In the genomic region with DNA sequence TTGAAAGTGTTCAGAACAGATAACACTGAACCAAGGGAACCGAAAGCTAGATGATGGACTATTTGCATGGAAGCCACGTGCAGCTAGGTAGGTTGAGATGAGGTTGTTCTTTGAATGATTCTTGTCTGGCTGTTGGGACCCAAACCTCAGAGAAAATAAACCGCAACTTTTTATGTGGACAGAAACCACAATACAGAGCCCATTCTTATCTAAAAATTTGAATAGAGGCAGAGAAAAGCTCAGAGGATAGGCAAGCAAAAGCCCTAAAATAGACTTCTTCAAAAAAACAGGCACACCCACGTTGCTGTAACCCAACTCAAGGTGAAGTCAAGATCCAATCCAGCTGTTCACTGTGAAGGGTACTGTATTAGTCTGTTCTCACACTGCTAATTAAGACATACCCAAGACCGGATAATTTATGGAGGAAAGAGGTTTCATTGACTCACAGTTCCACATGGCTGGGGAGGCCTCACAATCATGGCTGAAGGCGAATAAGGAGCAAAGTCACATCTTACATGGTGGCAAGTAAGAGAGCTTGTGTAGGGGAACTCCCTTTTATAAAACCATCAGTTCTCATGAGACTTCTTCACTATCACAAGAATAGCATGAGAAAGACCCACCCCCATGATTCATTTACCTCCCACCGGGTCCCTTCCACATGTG, we compare ENCODE assay signal across 1 cellular context.
TF ChIP-seq lines count a peak whose summit lies in the region.

No MANE protein-coding gene starts in this region.

TF ChIP-seq in GM12878, 131 proteins besides CTCF, POLR2A, EP300 and RAD21 (continued from another document and continues in another):
- TF ChIP-seq JUNB (IDR thresholded peaks at IDR 0.05) (peak; percentile 39; the same call in 1 of the 2 replicates), CBX5 (IDR thresholded peaks at IDR 0.05; ENCODE audit: low read depth) (peak; percentile 88), MTA2 (IDR thresholded peaks at IDR 0.05; ENCODE audit: low read depth) (peak; percentile 51; the same call in 1 of the 2 replicates), HDGF (IDR thresholded peaks at IDR 0.05) (no peak), ZZZ3 (IDR thresholded peaks at IDR 0.05; ENCODE audit: control insufficient read depth, insufficient read length, low read depth) (no peak), NR2C1 (IDR thresholded peaks at IDR 0.05) (no peak), ZNF622 (IDR thresholded peaks at IDR 0.05) (no peak), TARDBP (IDR thresholded peaks at IDR 0.05; ENCODE audit: borderline replicate concordance) (no peak), TCF3 (IDR thresholded peaks at IDR 0.05; ENCODE audit: borderline replicate concordance, insufficient read depth, low read depth, low read length) (no peak), ZNF384 (IDR thresholded peaks at IDR 0.05; ENCODE audit: borderline replicate concordance, low read depth, low read length) (peak; percentile 39; the same call in 1 of the 2 replicates), IKZF1 (conservative IDR thresholded peaks at IDR 0.05) (peak; percentile 63), SMARCA5 (IDR thresholded peaks at IDR 0.05) (no peak), E2F4 (IDR thresholded peaks at IDR 0.05; ENCODE audit: low read depth, low read length) (no peak), TAF1 (IDR thresholded peaks at IDR 0.05; ENCODE audit: borderline replicate concordance, low read depth, low read length) (no peak), CBX3 (IDR thresholded peaks at IDR 0.05; ENCODE audit: borderline replicate concordance, low read depth) (no peak), PBX3 (IDR thresholded peaks at IDR 0.05; ENCODE audit: insufficient replicate concordance, low read depth, low read length) (no peak), PAX5 (IDR thresholded peaks at IDR 0.05; ENCODE audit: borderline replicate concordance, low read depth, low read length) (0 out of 2 replicates have a peak, but pooled peaks have one; percentile 59), CREB1 (IDR thresholded peaks at IDR 0.05; ENCODE audit: low read depth) (no peak), BCL3 (IDR thresholded peaks at IDR 0.05; ENCODE audit: borderline replicate concordance, insufficient read depth, low read depth, low read length, poor library complexity, severe bottlenecking) (no peak), JUND (IDR thresholded peaks at IDR 0.05; ENCODE audit: low read depth, low read length) (no peak), IRF4 (IDR thresholded peaks at IDR 0.05; ENCODE audit: low read depth, low read length) (0 out of 2 replicates have a peak, but pooled peaks have one; percentile 21), HCFC1 (IDR thresholded peaks at IDR 0.05; ENCODE audit: low read length) (no peak), KAT2A (conservative IDR thresholded peaks at IDR 0.05; ENCODE audit: control insufficient read depth, low read depth, low read length) (no peak), CREM (IDR thresholded peaks at IDR 0.05; ENCODE audit: low read depth) (peak; percentile 34; the same call in 1 of the 2 replicates), ETV6 (conservative IDR thresholded peaks at IDR 0.05 in 1 of 2, IDR thresholded peaks at IDR 0.05 in 1 of 2; ENCODE audit: borderline replicate concordance in 1 of 2, low read depth in 1 of 2) (no peak), SMAD5 (IDR thresholded peaks at IDR 0.05; ENCODE audit: low read depth) (no peak)
- TF ChIP-seq, protein P1, sequence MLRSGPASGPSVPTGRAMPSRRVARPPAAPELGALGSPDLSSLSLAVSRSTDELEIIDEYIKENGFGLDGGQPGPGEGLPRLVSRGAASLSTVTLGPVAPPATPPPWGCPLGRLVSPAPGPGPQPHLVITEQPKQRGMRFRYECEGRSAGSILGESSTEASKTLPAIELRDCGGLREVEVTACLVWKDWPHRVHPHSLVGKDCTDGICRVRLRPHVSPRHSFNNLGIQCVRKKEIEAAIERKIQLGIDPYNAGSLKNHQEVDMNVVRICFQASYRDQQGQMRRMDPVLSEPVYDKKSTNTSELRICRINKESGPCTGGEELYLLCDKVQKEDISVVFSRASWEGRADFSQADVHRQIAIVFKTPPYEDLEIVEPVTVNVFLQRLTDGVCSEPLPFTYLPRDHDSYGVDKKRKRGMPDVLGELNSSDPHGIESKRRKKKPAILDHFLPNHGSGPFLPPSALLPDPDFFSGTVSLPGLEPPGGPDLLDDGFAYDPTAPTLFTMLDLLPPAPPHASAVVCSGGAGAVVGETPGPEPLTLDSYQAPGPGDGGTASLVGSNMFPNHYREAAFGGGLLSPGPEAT (IDR thresholded peaks at IDR 0.05; ENCODE audit: low read depth), result no peak
- TF ChIP-seq, protein P2, sequence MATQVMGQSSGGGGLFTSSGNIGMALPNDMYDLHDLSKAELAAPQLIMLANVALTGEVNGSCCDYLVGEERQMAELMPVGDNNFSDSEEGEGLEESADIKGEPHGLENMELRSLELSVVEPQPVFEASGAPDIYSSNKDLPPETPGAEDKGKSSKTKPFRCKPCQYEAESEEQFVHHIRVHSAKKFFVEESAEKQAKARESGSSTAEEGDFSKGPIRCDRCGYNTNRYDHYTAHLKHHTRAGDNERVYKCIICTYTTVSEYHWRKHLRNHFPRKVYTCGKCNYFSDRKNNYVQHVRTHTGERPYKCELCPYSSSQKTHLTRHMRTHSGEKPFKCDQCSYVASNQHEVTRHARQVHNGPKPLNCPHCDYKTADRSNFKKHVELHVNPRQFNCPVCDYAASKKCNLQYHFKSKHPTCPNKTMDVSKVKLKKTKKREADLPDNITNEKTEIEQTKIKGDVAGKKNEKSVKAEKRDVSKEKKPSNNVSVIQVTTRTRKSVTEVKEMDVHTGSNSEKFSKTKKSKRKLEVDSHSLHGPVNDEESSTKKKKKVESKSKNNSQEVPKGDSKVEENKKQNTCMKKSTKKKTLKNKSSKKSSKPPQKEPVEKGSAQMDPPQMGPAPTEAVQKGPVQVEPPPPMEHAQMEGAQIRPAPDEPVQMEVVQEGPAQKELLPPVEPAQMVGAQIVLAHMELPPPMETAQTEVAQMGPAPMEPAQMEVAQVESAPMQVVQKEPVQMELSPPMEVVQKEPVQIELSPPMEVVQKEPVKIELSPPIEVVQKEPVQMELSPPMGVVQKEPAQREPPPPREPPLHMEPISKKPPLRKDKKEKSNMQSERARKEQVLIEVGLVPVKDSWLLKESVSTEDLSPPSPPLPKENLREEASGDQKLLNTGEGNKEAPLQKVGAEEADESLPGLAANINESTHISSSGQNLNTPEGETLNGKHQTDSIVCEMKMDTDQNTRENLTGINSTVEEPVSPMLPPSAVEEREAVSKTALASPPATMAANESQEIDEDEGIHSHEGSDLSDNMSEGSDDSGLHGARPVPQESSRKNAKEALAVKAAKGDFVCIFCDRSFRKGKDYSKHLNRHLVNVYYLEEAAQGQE (IDR thresholded peaks at IDR 0.05; ENCODE audit: low read depth, low read length), result no peak
- TF ChIP-seq, protein P3, sequence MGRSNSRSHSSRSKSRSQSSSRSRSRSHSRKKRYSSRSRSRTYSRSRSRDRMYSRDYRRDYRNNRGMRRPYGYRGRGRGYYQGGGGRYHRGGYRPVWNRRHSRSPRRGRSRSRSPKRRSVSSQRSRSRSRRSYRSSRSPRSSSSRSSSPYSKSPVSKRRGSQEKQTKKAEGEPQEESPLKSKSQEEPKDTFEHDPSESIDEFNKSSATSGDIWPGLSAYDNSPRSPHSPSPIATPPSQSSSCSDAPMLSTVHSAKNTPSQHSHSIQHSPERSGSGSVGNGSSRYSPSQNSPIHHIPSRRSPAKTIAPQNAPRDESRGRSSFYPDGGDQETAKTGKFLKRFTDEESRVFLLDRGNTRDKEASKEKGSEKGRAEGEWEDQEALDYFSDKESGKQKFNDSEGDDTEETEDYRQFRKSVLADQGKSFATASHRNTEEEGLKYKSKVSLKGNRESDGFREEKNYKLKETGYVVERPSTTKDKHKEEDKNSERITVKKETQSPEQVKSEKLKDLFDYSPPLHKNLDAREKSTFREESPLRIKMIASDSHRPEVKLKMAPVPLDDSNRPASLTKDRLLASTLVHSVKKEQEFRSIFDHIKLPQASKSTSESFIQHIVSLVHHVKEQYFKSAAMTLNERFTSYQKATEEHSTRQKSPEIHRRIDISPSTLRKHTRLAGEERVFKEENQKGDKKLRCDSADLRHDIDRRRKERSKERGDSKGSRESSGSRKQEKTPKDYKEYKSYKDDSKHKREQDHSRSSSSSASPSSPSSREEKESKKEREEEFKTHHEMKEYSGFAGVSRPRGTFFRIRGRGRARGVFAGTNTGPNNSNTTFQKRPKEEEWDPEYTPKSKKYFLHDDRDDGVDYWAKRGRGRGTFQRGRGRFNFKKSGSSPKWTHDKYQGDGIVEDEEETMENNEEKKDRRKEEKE (IDR thresholded peaks at IDR 0.05), result no peak
- TF ChIP-seq, protein P4, sequence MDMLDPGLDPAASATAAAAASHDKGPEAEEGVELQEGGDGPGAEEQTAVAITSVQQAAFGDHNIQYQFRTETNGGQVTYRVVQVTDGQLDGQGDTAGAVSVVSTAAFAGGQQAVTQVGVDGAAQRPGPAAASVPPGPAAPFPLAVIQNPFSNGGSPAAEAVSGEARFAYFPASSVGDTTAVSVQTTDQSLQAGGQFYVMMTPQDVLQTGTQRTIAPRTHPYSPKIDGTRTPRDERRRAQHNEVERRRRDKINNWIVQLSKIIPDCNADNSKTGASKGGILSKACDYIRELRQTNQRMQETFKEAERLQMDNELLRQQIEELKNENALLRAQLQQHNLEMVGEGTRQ (IDR thresholded peaks at IDR 0.05; ENCODE audit: borderline replicate concordance, low read depth, low read length), result peak; percentile 5; the same call in 1 of the 2 replicates
- TF ChIP-seq, protein P5, sequence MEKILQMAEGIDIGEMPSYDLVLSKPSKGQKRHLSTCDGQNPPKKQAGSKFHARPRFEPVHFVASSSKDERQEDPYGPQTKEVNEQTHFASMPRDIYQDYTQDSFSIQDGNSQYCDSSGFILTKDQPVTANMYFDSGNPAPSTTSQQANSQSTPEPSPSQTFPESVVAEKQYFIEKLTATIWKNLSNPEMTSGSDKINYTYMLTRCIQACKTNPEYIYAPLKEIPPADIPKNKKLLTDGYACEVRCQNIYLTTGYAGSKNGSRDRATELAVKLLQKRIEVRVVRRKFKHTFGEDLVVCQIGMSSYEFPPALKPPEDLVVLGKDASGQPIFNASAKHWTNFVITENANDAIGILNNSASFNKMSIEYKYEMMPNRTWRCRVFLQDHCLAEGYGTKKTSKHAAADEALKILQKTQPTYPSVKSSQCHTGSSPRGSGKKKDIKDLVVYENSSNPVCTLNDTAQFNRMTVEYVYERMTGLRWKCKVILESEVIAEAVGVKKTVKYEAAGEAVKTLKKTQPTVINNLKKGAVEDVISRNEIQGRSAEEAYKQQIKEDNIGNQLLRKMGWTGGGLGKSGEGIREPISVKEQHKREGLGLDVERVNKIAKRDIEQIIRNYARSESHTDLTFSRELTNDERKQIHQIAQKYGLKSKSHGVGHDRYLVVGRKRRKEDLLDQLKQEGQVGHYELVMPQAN (conservative IDR thresholded peaks at IDR 0.05), result no peak
- TF ChIP-seq, protein P6, sequence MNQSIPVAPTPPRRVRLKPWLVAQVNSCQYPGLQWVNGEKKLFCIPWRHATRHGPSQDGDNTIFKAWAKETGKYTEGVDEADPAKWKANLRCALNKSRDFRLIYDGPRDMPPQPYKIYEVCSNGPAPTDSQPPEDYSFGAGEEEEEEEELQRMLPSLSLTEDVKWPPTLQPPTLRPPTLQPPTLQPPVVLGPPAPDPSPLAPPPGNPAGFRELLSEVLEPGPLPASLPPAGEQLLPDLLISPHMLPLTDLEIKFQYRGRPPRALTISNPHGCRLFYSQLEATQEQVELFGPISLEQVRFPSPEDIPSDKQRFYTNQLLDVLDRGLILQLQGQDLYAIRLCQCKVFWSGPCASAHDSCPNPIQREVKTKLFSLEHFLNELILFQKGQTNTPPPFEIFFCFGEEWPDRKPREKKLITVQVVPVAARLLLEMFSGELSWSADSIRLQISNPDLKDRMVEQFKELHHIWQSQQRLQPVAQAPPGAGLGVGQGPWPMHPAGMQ (IDR thresholded peaks at IDR 0.05; ENCODE audit: borderline replicate concordance), result no peak
- TF ChIP-seq, protein P7, sequence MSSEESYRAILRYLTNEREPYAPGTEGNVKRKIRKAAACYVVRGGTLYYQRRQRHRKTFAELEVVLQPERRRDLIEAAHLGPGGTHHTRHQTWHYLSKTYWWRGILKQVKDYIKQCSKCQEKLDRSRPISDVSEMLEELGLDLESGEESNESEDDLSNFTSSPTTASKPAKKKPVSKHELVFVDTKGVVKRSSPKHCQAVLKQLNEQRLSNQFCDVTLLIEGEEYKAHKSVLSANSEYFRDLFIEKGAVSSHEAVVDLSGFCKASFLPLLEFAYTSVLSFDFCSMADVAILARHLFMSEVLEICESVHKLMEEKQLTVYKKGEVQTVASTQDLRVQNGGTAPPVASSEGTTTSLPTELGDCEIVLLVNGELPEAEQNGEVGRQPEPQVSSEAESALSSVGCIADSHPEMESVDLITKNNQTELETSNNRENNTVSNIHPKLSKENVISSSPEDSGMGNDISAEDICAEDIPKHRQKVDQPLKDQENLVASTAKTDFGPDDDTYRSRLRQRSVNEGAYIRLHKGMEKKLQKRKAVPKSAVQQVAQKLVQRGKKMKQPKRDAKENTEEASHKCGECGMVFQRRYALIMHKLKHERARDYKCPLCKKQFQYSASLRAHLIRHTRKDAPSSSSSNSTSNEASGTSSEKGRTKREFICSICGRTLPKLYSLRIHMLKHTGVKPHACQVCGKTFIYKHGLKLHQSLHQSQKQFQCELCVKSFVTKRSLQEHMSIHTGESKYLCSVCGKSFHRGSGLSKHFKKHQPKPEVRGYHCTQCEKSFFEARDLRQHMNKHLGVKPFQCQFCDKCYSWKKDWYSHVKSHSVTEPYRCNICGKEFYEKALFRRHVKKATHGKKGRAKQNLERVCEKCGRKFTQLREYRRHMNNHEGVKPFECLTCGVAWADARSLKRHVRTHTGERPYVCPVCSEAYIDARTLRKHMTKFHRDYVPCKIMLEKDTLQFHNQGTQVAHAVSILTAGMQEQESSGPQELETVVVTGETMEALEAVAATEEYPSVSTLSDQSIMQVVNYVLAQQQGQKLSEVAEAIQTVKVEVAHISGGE (CRISPR knock-in tag; IDR thresholded peaks at IDR 0.05), result no peak
